In genomic region chr11:47943721-47944554, GRCh38 we compare ENCODE assay signal across 1 cellular context.
TF ChIP-seq lines count a peak whose summit lies in the region.

No MANE protein-coding gene starts in this region.

TF ChIP-seq in endothelial cell of umbilical vein, 7 proteins besides CTCF, POLR2A, EP300 and RAD21:
- TF ChIP-seq JUN (IDR thresholded peaks at IDR 0.05; ENCODE audit: borderline replicate concordance, insufficient read depth, insufficient read length, low read depth) = no peak
- TF ChIP-seq GATA2 (IDR thresholded peaks at IDR 0.05; ENCODE audit: insufficient read depth, insufficient read length, low read depth, low read length) = no peak
- no peak for TF ChIP-seq EZH2 (IDR thresholded peaks at IDR 0.05; ENCODE audit: borderline replicate concordance, low read depth, low read length, severe bottlenecking)
- no peak for TF ChIP-seq POLR2AphosphoS5 (IDR thresholded peaks at IDR 0.05; ENCODE audit: insufficient read depth, low read depth, low read length)
- TF ChIP-seq MAX (IDR thresholded peaks at IDR 0.05; ENCODE audit: insufficient read depth, insufficient read length) = no peak
- no peak for TF ChIP-seq FOS (IDR thresholded peaks at IDR 0.05; ENCODE audit: borderline replicate concordance, insufficient read depth, low read length)
- TF ChIP-seq MYC (IDR thresholded peaks at IDR 0.05; ENCODE audit: low read depth, low read length) = no peak
